8 cellular contexts compared by ENCODE assay signal in genomic region chr5:141814064-141814982, GRCh38.
DNase-seq lines count a peak whose midpoint lies in the region; TF ChIP-seq lines count a peak whose summit lies in the region.

No MANE protein-coding gene starts in this region.

- no peaks in the 10 kb centered on the region for H3K9me3 Mint-ChIP-seq in type B pancreatic cell

- no peak overlapping the region for H3K27ac Mint-ChIP-seq in type B pancreatic cell

- peak; percentile 73 for DNase-seq in GM03348 (ENCODE audit: low spot score)
- DNase-seq in KBM-7 = peak; percentile 43
- DNase-seq in activated CD4-positive, alpha-beta T cell treated with anti-CD3 and anti-CD28 coated beads for 24 hours (ENCODE audit: low read depth in 2 of 2) = peak; percentile 15 to 38
- peak; percentile 11 to 45 for DNase-seq in dermis microvascular lymphatic vessel endothelial cell (ENCODE audit: low read depth in 2 of 2)
- peak; percentile 37 for DNase-seq in mucosa of gallbladder (ENCODE audit: low spot score)
- DNase-seq in type B pancreatic cell (ENCODE audit: extremely low spot score, unreplicated experiment) = no peak
- no peak for DNase-seq in SKM-1 (lab: John Stamatoyannopoulos, UW; ENCODE audit: unreplicated experiment)
- no peak for DNase-seq in NCI-H446 treated with DMSO at 0.1 percent for 48 hours (lab: John Stamatoyannopoulos, UW)

- H3K36me3 Mint-ChIP-seq in type B pancreatic cell = no peaks in the 10 kb centered on the region

- H3K4me1 Mint-ChIP-seq in type B pancreatic cell (ENCODE audit: unreplicated experiment) = peaks cover 15% of the 10 kb centered on the region

- peak; percentile 76 for TF ChIP-seq CTCF in type B pancreatic cell (conservative IDR thresholded peaks at IDR 0.05)

- no peak overlapping the region for H3K4me3 Mint-ChIP-seq in type B pancreatic cell

- peaks cover 35% of the 10 kb centered on the region for H3K27me3 Mint-ChIP-seq in type B pancreatic cell

- in situ Hi-C loops in KBM-7 (cut with MboI; ENCODE audit: low pct_unique_long_range_greater_than_20kb, low sequenced_read_pairs) = no loop called here

Comparison
In these comparisons a context has a peak if more than half of its experiments do, and no peak if none do; other contexts are left out.
1. DNase-seq: peak in GM03348 (single experiment), KBM-7 (single experiment), activated CD4-positive, alpha-beta T cell treated with anti-CD3 and anti-CD28 coated beads for 24 hours (2 of 2), dermis microvascular lymphatic vessel endothelial cell (2 of 2) and mucosa of gallbladder (single experiment); none in type B pancreatic cell (single experiment), SKM-1 (single experiment) and NCI-H446 treated with DMSO at 0.1 percent for 48 hours (single experiment).